Comparison of ENCODE assay signal across 11 cellular contexts in genomic region chr17:78762007-78762406, GRCh38. TPM values are rescaled to one million over a fixed set of nuclear protein-coding genes. Genes with fewer than 3 reads are reported as not detected.
DNase-seq lines count a peak whose midpoint lies in the region; ATAC-seq and TF ChIP-seq lines count a peak whose summit lies in the region.
"Had no signal": no experiment of that assay in that cellular context is flagged by ENCODE, and none has a peak within 500 bp of the region (broad histone marks: within the 10 kb centered on the region; RNA-seq: fewer than 3 reads in every experiment).

No MANE protein-coding gene starts in this region.

- H3K27me3 ChIP-seq in CD4-positive, alpha-beta T cell (ENCODE audit: control insufficient read depth, insufficient read depth, low read length) = no peaks in the 10 kb centered on the region
- no peaks in the 10 kb centered on the region for H3K27me3 ChIP-seq in IMR-90 (ENCODE audit: control insufficient read depth, insufficient read depth, low read length)
- H3K27me3 ChIP-seq: right atrium auricular region had no signal

- intact Hi-C loops in CD4-positive, alpha-beta T cell (cut with DNase I, micrococcal nuclease) = no loop called here
- intact Hi-C loops in IMR-90 (cut with micrococcal nuclease) = no loop called here

- H3K4me1 Mint-ChIP-seq in CD4-positive, alpha-beta T cell (ENCODE audit: low read depth) = peaks cover 65% of the 10 kb centered on the region
- peaks cover 46% of the 10 kb centered on the region for H3K4me1 Mint-ChIP-seq in mesothelial cell of epicardium

- WGBS in IMR-90 (ENCODE audit: extremely low coverage in 2 of 2, insufficient read length in 1 of 2), 2 experiments = no CpG with 5 or more reads among the region's 3 CpGs

- no peak overlapping the region for H2AK9ac ChIP-seq in IMR-90 (replicated peaks; ENCODE audit: low read depth, low read length, poor library complexity)

- H3K4ac ChIP-seq in IMR-90 (ENCODE audit: low read depth, low read length) = no peak overlapping the region

- H4K8ac ChIP-seq in IMR-90 (ENCODE audit: low read depth in 2 of 2, low read length in 2 of 2) = no peak overlapping the region

- no peak overlapping the region for H4K5ac ChIP-seq in IMR-90 (ENCODE audit: low read depth, low read length)

- H3K27ac Mint-ChIP-seq in CD4-positive, alpha-beta T cell = peak overlapping the region; percentile 69
- H3K27ac Mint-ChIP-seq in mesothelial cell of epicardium = peak overlapping the region; percentile 78

- H3K36me3 ChIP-seq in IMR-90 (ENCODE audit: control insufficient read depth, insufficient read depth, low read length) = no peaks in the 10 kb centered on the region
- H3K36me3 ChIP-seq: right atrium auricular region had no signal

- no peaks in the 10 kb centered on the region for H3K9me3 Mint-ChIP-seq in CD4-positive, alpha-beta T cell
- H3K9me3 Mint-ChIP-seq in mesothelial cell of epicardium = no peaks in the 10 kb centered on the region

- H3K27ac ChIP-seq in CD4-positive, alpha-beta T cell (ENCODE audit: low read depth, low read length) = no peak overlapping the region
- H3K27ac ChIP-seq in IMR-90 (ENCODE audit: insufficient read depth, low read length) = no peak overlapping the region

- H2BK5ac ChIP-seq in IMR-90 (ENCODE audit: low read depth, low read length, poor library complexity, severe bottlenecking) = no peak overlapping the region

- no peak overlapping the region for H3K18ac ChIP-seq in IMR-90 (ENCODE audit: low read depth, low read length)

- no peak for TF ChIP-seq RAD21 in IMR-90 (IDR thresholded peaks at IDR 0.05; ENCODE audit: low read length)

- TF ChIP-seq POLR2A in IMR-90 (IDR thresholded peaks at IDR 0.05; ENCODE audit: low read depth, low read length) = no peak

- CTCF ChIA-PET in CD4-positive, alpha-beta T cell (lab: Charles Lee) = no interaction called here
- CTCF ChIA-PET in IMR-90 (lab: Yijun Ruan, JAX) = no interaction called here

- no peak overlapping the region for H2BK15ac ChIP-seq in IMR-90 (ENCODE audit: low read depth, low read length)

- peaks cover 8% of the 10 kb centered on the region for H3K4me1 ChIP-seq in IMR-90 (ENCODE audit: control insufficient read depth, insufficient read depth, low read length)

- no peak overlapping the region for H2BK20ac ChIP-seq in IMR-90 (ENCODE audit: low read depth, low read length)

- H2BK120ac ChIP-seq in IMR-90 (ENCODE audit: low read depth, low read length) = no peak overlapping the region

- no peak for ATAC-seq in CD4-positive, alpha-beta T cell (ENCODE audit: poor library complexity)
- peak; percentile 28; the same call in 1 of the 2 replicates for ATAC-seq in IMR-90 (ENCODE audit: low read depth)

- dilution Hi-C loops in IMR-90 (cut with HindIII; ENCODE audit: low sequenced_read_pairs, unreplicated experiment) = no loop called here

- no peak overlapping the region for H2AK5ac ChIP-seq in IMR-90 (ENCODE audit: low read depth, low read length)

- in situ Hi-C loops in IMR-90 (cut with MboI; ENCODE audit: low sequenced_read_pairs) = no loop called here

- H3K14ac ChIP-seq in IMR-90 (replicated peaks; ENCODE audit: low read depth, low read length) = no peak overlapping the region

- H3K27me3 Mint-ChIP-seq in CD4-positive, alpha-beta T cell = no peaks in the 10 kb centered on the region
- no peaks in the 10 kb centered on the region for H3K27me3 Mint-ChIP-seq in mesothelial cell of epicardium (ENCODE audit: low read depth)

- no peak overlapping the region for H3K23ac ChIP-seq in IMR-90 (ENCODE audit: low read depth, low read length)

- no peak overlapping the region for H3K4me3 ChIP-seq in IMR-90 (ENCODE audit: insufficient read depth, low read depth, low read length)
- H3K4me3 ChIP-seq: right atrium auricular region had no signal

- no peak overlapping the region for H3K56ac ChIP-seq in IMR-90 (ENCODE audit: extremely low read depth, insufficient read depth, low read length)

- peaks cover 36% of the 10 kb centered on the region for H4K20me1 ChIP-seq in IMR-90 (ENCODE audit: insufficient read depth, low read length)

- peaks cover 8% of the 10 kb centered on the region for H3K9me1 ChIP-seq in IMR-90 (ENCODE audit: insufficient read depth, low read length)

- no peak overlapping the region for H4K91ac ChIP-seq in IMR-90 (ENCODE audit: insufficient read depth, low read depth, low read length)

- H3K9ac ChIP-seq in IMR-90 (ENCODE audit: low read depth, low read length) = no peak overlapping the region

- no peak overlapping the region for H2AFZ ChIP-seq in IMR-90 (replicated peaks; ENCODE audit: low read length, poor library complexity)

- peaks cover 33% of the 10 kb centered on the region for H3K36me3 Mint-ChIP-seq in CD4-positive, alpha-beta T cell (ENCODE audit: low read depth)
- H3K36me3 Mint-ChIP-seq in mesothelial cell of epicardium = no peaks in the 10 kb centered on the region

- no peak for TF ChIP-seq CTCF in CD4-positive, alpha-beta T cell (IDR thresholded peaks at IDR 0.05)
- TF ChIP-seq CTCF in IMR-90 (conservative IDR thresholded peaks at IDR 0.05; ENCODE audit: low read depth, low read length) (no peak), mesothelial cell of epicardium (IDR thresholded peaks at IDR 0.05; ENCODE audit: unreplicated experiment) (no peak)

- peaks cover 47 to 69% of the 10 kb centered on the region in 2 experiments for H3K79me1 ChIP-seq in IMR-90 (ENCODE audit: low read depth in 1 of 2, low read length in 2 of 2)

- no peak overlapping the region for H3K4me2 ChIP-seq in IMR-90 (ENCODE audit: low read depth, low read length)

- H3K4me3 Mint-ChIP-seq in CD4-positive, alpha-beta T cell = peak overlapping the region; percentile 75
- no peak overlapping the region for H3K4me3 Mint-ChIP-seq in mesothelial cell of epicardium

- DNase-seq in CD4-positive, alpha-beta T cell = no peak
- DNase-seq in IMR-90 (peak; percentile 11), amniotic epithelial cell (ENCODE audit: low read depth) (peak; percentile 58), mesothelial cell of epicardium (ENCODE audit: low spot score in 2 of 2, unreplicated experiment in 2 of 2) (no peak), NCI-H82 treated with DMSO at 0.1 percent for 48 hours (lab: John Stamatoyannopoulos, UW; ENCODE audit: unreplicated experiment) (no peak), NCI-H526 treated with DMSO at 0.1 percent for 48 hours (lab: John Stamatoyannopoulos, UW) (no peak), SK-N-DZ (ENCODE audit: low spot score) (no peak), HuH-7.5 (ENCODE audit: low spot score) (no peak)
- DNase-seq: GF-D8, NCI-H1417 treated with DMSO at 0.1 percent for 48 hours had no signal

- no peaks in the 10 kb centered on the region for H3K9me3 ChIP-seq in CD4-positive, alpha-beta T cell (ENCODE audit: control insufficient read depth, low read length)
- H3K9me3 ChIP-seq in IMR-90 (ENCODE audit: control insufficient read depth, insufficient read depth, low read length) = no peaks in the 10 kb centered on the region
- H3K9me3 ChIP-seq: right atrium auricular region had no signal

- no TSS peak for BruUV-seq in IMR-90 (replicated peaks; lab: Mats Ljungman, UMichigan)

- POLR2A ChIA-PET in CD4-positive, alpha-beta T cell (lab: Charles Lee) = interaction anchor here (0.7 to 11.1 kb wide), 5 partner anchors 9 to 1839 kb away, joined by 3 to 106 read pairs (median 7); no protein-coding TSS in a partner anchor
- POLR2A ChIA-PET in IMR-90 (lab: Charles Lee; ENCODE audit: unreplicated experiment) = no interaction called here

TF ChIP-seq in IMR-90, 13 proteins besides CTCF, POLR2A, EP300 and RAD21:
- TF ChIP-seq USF2 (IDR thresholded peaks at IDR 0.05; ENCODE audit: low read depth, low read length) (no peak), NFE2L2 (IDR thresholded peaks at IDR 0.05; ENCODE audit: low read depth, low read length) (no peak), RCOR1 (IDR thresholded peaks at IDR 0.05; ENCODE audit: insufficient replicate concordance, low read length) (no peak), MAZ (IDR thresholded peaks at IDR 0.05; ENCODE audit: borderline replicate concordance, low read depth, low read length) (no peak), ELK1 (IDR thresholded peaks at IDR 0.05; ENCODE audit: borderline replicate concordance, low read depth, low read length) (no peak), CHD1 (IDR thresholded peaks at IDR 0.05; ENCODE audit: low read depth, low read length) (no peak), BHLHE40 (IDR thresholded peaks at IDR 0.05; ENCODE audit: low read depth, low read length) (no peak), MAFK (IDR thresholded peaks at IDR 0.05; ENCODE audit: low read depth, low read length) (no peak), FOS (IDR thresholded peaks at IDR 0.05; ENCODE audit: low read depth, low read length) (no peak), CEBPB (IDR thresholded peaks at IDR 0.05; ENCODE audit: low read depth, low read length) (no peak), SMC3 (IDR thresholded peaks at IDR 0.05; ENCODE audit: low read depth, low read length) (no peak), MXI1 (IDR thresholded peaks at IDR 0.05; ENCODE audit: borderline replicate concordance, low read depth, low read length) (no peak)

RNA-seq across cellular contexts. Expression of gene CYTH1, which starts 20.1 kb away (rescaled TPM):
- total RNA-seq in CD4-positive, alpha-beta T cell = 100 to 1,000 TPM; 521 to 525 TPM
- total RNA-seq in IMR-90 (2012; rRNA removed) (7.9 and 8.3 TPM in 2 replicates), mesothelial cell of epicardium (40.3 to 44.3 TPM (median 42.8 TPM) in 3 replicates)
- polyA plus RNA-seq in IMR-90 (2012; rRNA removed) = 10.1 and 12.4 TPM in 2 replicates
- 6.2 and 9.0 TPM in 2 replicates for polyA plus RNA-seq in IMR-90 (2012; cell fraction: cytosol; rRNA removed)
- 46.8 and 57.8 TPM in 2 replicates for polyA plus RNA-seq in IMR-90 (2012; cell fraction: nucleus; rRNA removed; ENCODE audit: low replicate concordance)
- polyA plus RNA-seq in SK-N-DZ (2014; cell fraction: cytosol; rRNA removed) = 36.9 and 43.2 TPM in 2 replicates
- polyA plus RNA-seq in SK-N-DZ (2014; cell fraction: nucleus; rRNA removed) = 62.1 and 102 TPM in 2 replicates

Comparison
In these comparisons a context has a peak if more than half of its experiments do, and no peak if none do; other contexts are left out.
1. DNase-seq: peak in IMR-90 (single experiment) and amniotic epithelial cell (single experiment); none in CD4-positive, alpha-beta T cell (0 of 10), mesothelial cell of epicardium (0 of 2), NCI-H82 treated with DMSO at 0.1 percent for 48 hours (single experiment), NCI-H526 treated with DMSO at 0.1 percent for 48 hours (single experiment), SK-N-DZ (single experiment) and HuH-7.5 (single experiment).
2. RNA of gene CYTH1, which starts 20.1 kb away (total RNA-seq): 521 to 525 TPM in CD4-positive, alpha-beta T cell; 40.3 to 44.3 TPM in mesothelial cell of epicardium and 7.9 to 8.3 TPM in IMR-90; every median in the first group is over 10 times any median in the second.